Comparison of ENCODE assay signal across 8 cellular contexts in genomic region chr12:102120886-102121285, GRCh38. TPM values are rescaled to one million over a fixed set of nuclear protein-coding genes. Genes with fewer than 3 reads are reported as not detected.
DNase-seq lines count a peak whose midpoint lies in the region; ATAC-seq and TF ChIP-seq lines count a peak whose summit lies in the region.

No MANE protein-coding gene starts in this region.

- DNase-seq in DMS79 (lab: John Stamatoyannopoulos, UW) (peak; percentile 18), HL-60 (ENCODE audit: low read depth in 1 of 2, low spot score in 1 of 2) (peak in 1 of 2 experiments; percentile 61), foreskin keratinocyte (peak; percentile 29 to 51), SKM-1 (lab: John Stamatoyannopoulos, UW; ENCODE audit: unreplicated experiment) (no peak), T-helper 9 cell (no peak)
- no peak for DNase-seq in T-helper 2 cell treated with Interferon-gamma antibody and Interleukin-4, amounts not matched to agents 5 μg/mL and 100 μg/mL, for 36 hours (ENCODE audit: low spot score)
- DNase-seq in stimulated activated effector memory CD8-positive, alpha-beta T cell treated with anti-CD3 and anti-CD28 coated beads, Interleukin-12 subunit alpha, Interleukin-12 subunit beta, amount 100 ng/mL, for 72 hours (ENCODE audit: low spot score in 2 of 2) = no peak

- peaks cover 43% of the 10 kb centered on the region for H3K4me1 Mint-ChIP-seq in T-helper 2 cell treated with Interferon-gamma antibody and Interleukin-4, amounts not matched to agents 5 μg/mL and 100 μg/mL, for 36 hours (ENCODE audit: low read depth)
- peaks cover 11% of the 10 kb centered on the region for H3K4me1 Mint-ChIP-seq in stimulated activated effector memory CD8-positive, alpha-beta T cell treated with anti-CD3 and anti-CD28 coated beads, Interleukin-12 subunit alpha, Interleukin-12 subunit beta, amount 100 ng/mL, for 72 hours

- peak overlapping the region; percentile 91 for H3K4me3 Mint-ChIP-seq in T-helper 2 cell treated with Interferon-gamma antibody and Interleukin-4, amounts not matched to agents 5 μg/mL and 100 μg/mL, for 36 hours
- peak overlapping the region; percentile 86 for H3K4me3 Mint-ChIP-seq in stimulated activated effector memory CD8-positive, alpha-beta T cell treated with anti-CD3 and anti-CD28 coated beads, Interleukin-12 subunit alpha, Interleukin-12 subunit beta, amount 100 ng/mL, for 72 hours

- H3K27ac ChIP-seq in HL-60 (replicated peaks) = peak overlapping the region; percentile 87
- H3K27ac ChIP-seq in foreskin keratinocyte = peak overlapping the region; percentile 86

- TF ChIP-seq CTCF in HL-60 (IDR thresholded peaks at IDR 0.05; ENCODE audit: insufficient read depth, low read length) (no peak), foreskin keratinocyte (conservative IDR thresholded peaks at IDR 0.05) (no peak)

- H3K4me3 ChIP-seq in HL-60 (replicated peaks; ENCODE audit: insufficient read depth, low read length) = peak overlapping the region; percentile 75

- ATAC-seq in foreskin keratinocyte = peak; percentile 14
- ATAC-seq in stimulated activated effector memory CD8-positive, alpha-beta T cell treated with anti-CD3 and anti-CD28 coated beads, Interleukin-12 subunit alpha, Interleukin-12 subunit beta, amount 100 ng/mL, for 72 hours = no peak
- ATAC-seq in GM21529 (IDR thresholded peaks at IDR 0.05; ENCODE audit: unreplicated experiment) = no peak

- H3K27me3 Mint-ChIP-seq in T-helper 2 cell treated with Interferon-gamma antibody and Interleukin-4, amounts not matched to agents 5 μg/mL and 100 μg/mL, for 36 hours (ENCODE audit: low read depth) = no peaks in the 10 kb centered on the region

- H3K9me3 Mint-ChIP-seq in T-helper 2 cell treated with Interferon-gamma antibody and Interleukin-4, amounts not matched to agents 5 μg/mL and 100 μg/mL, for 36 hours = no peaks in the 10 kb centered on the region
- no peaks in the 10 kb centered on the region for H3K9me3 Mint-ChIP-seq in stimulated activated effector memory CD8-positive, alpha-beta T cell treated with anti-CD3 and anti-CD28 coated beads, Interleukin-12 subunit alpha, Interleukin-12 subunit beta, amount 100 ng/mL, for 72 hours

- peaks cover 33% of the 10 kb centered on the region for H3K36me3 Mint-ChIP-seq in T-helper 2 cell treated with Interferon-gamma antibody and Interleukin-4, amounts not matched to agents 5 μg/mL and 100 μg/mL, for 36 hours (ENCODE audit: low read depth)
- peaks cover 31% of the 10 kb centered on the region for H3K36me3 Mint-ChIP-seq in stimulated activated effector memory CD8-positive, alpha-beta T cell treated with anti-CD3 and anti-CD28 coated beads, Interleukin-12 subunit alpha, Interleukin-12 subunit beta, amount 100 ng/mL, for 72 hours

- H3K27me3 ChIP-seq in HL-60 (ENCODE audit: insufficient read depth, poor library complexity, severe bottlenecking) (no peaks in the 10 kb centered on the region), foreskin keratinocyte (no peaks in the 10 kb centered on the region)

- H3K27ac Mint-ChIP-seq in T-helper 2 cell treated with Interferon-gamma antibody and Interleukin-4, amounts not matched to agents 5 μg/mL and 100 μg/mL, for 36 hours = peak overlapping the region; percentile 75
- peak overlapping the region; percentile 94 for H3K27ac Mint-ChIP-seq in stimulated activated effector memory CD8-positive, alpha-beta T cell treated with anti-CD3 and anti-CD28 coated beads, Interleukin-12 subunit alpha, Interleukin-12 subunit beta, amount 100 ng/mL, for 72 hours

- no peaks in the 10 kb centered on the region for H3K4me1 ChIP-seq in foreskin keratinocyte

RNA-seq across cellular contexts. Expression of gene PARPBP, which starts 0.9 kb away (rescaled TPM):
- total RNA-seq in foreskin keratinocyte = 15.2 and 18.4 TPM in 2 replicates
- polyA plus RNA-seq in foreskin keratinocyte = 6.5 and 9.5 TPM in 2 replicates

RNA-seq across cellular contexts. Expression of gene NUP37, which starts 1.0 kb away (rescaled TPM):
- 68.8 and 78.3 TPM in 2 replicates for total RNA-seq in foreskin keratinocyte
- polyA plus RNA-seq in foreskin keratinocyte = 60.2 and 80.4 TPM in 2 replicates

RNA-seq across cellular contexts. Expression of gene WASHC3, which starts 59.1 kb away (rescaled TPM):
- total RNA-seq in foreskin keratinocyte = 43.6 and 46.5 TPM in 2 replicates
- polyA plus RNA-seq in foreskin keratinocyte = 52.4 and 57.3 TPM in 2 replicates

Comparison
In these comparisons a context has a peak if more than half of its experiments do, and no peak if none do; other contexts are left out.
1. DNase-seq: peak in DMS79 (single experiment) and foreskin keratinocyte (2 of 2); none in T-helper 2 cell treated with Interferon-gamma antibody and Interleukin-4, amounts not matched to agents 5 μg/mL and 100 μg/mL, for 36 hours (single experiment), stimulated activated effector memory CD8-positive, alpha-beta T cell treated with anti-CD3 and anti-CD28 coated beads, Interleukin-12 subunit alpha, Interleukin-12 subunit beta, amount 100 ng/mL, for 72 hours (0 of 2), SKM-1 (single experiment) and T-helper 9 cell (single experiment).